ENCODE assay signal across 25 cellular contexts in the genomic region with DNA sequence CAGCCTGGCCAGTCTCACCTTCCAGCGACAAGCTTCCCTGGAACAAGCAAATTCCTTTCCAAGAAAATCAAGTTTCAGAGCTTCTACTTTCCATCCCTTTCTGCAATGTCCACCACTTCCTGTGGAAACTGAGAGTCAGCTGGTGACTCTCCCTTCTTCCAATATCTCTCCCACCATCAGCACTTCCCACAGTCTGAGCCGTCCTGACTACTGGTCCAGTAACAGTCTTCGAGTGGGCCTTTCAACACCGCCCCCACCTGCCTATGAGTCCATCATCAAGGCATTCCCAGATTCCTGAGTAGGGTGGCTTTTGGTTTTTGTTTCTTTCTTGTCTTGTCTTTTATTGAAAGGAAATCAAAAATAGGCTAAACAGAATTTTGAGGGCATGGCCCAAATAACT. TPM values are rescaled to one million over a fixed set of nuclear protein-coding genes. Genes with fewer than 3 reads are reported as not detected.
"Had no signal": no experiment of that assay in that cellular context is flagged by ENCODE, and none has a peak within 500 bp of the region (broad histone marks: within the 10 kb centered on the region; RNA-seq: fewer than 3 reads in every experiment).

No MANE protein-coding gene starts in this region.

- H3K4me3 ChIP-seq: body of pancreas, gastrocnemius medialis, left lung, right atrium auricular region, tibial nerve, vagina had no signal

- H3K4me1 ChIP-seq: body of pancreas, gastrocnemius medialis, left lung, right atrium auricular region, tibial nerve, vagina had no signal

- H3K36me3 ChIP-seq: gastrocnemius medialis, left lung, right atrium auricular region, tibial nerve, vagina had no signal

- H3K9me3 ChIP-seq: body of pancreas, gastrocnemius medialis, left lung, right atrium auricular region, tibial nerve, vagina had no signal

- DNase-seq: activated B cell treated with CpG ODN at 0.5 μM for 24 hours; activated CD4-positive, alpha-beta T cell treated with anti-CD3 and anti-CD28 coated beads for 48 hours; activated CD8-positive, alpha-beta T cell treated with anti-CD3 and anti-CD28 coated beads for 36 hours; activated naive CD4-positive, alpha-beta T cell; activated naive CD8-positive, alpha-beta T cell treated with anti-CD3 and anti-CD28 coated beads, Interleukin-2, amount 10 ng/mL, durations not matched to agents 7 days and 5 days; activated T-cell treated with anti-CD3 and anti-CD28 coated beads, Interleukin-2, amount 50 U/mL, for 1 hour; amygdala; body of pancreas; caudate nucleus; effector memory CD8-positive, alpha-beta T cell; gastrocnemius medialis; head of caudate nucleus; kidney; left lung; midbrain; nucleus accumbens; posterior cingulate gyrus; stimulated activated CD4-positive, alpha-beta T cell treated with anti-CD3 and anti-CD28 coated beads, Interleukin-2, amount 100 ng/mL, for 48 hours had no signal

- H3K27ac ChIP-seq: body of pancreas, gastrocnemius medialis, left lung, right atrium auricular region, tibial nerve, vagina had no signal

- ATAC-seq: activated CD8-positive, alpha-beta T cell treated with anti-CD3 and anti-CD28 coated beads for 36 hours; activated T-helper 17 cell treated with anti-CD3 and anti-CD28 coated beads, Interleukin-2, amount 50 U/mL, for 72 hours; body of pancreas; effector memory CD8-positive, alpha-beta T cell; gastrocnemius medialis; left lung had no signal

- H3K27me3 ChIP-seq: body of pancreas, gastrocnemius medialis, left lung, right atrium auricular region, tibial nerve, vagina had no signal

RNA-seq across cellular contexts. Expression of a gene that starts 24.3 kb away (rescaled TPM):
- total RNA-seq: activated B cell treated with CpG ODN at 0.5 μM for 24 hours; activated CD8-positive, alpha-beta T cell treated with anti-CD3 and anti-CD28 coated beads for 36 hours; activated naive CD8-positive, alpha-beta T cell treated with anti-CD3 and anti-CD28 coated beads, Interleukin-2, amount 10 ng/mL, durations not matched to agents 7 days and 5 days; activated T-helper 17 cell treated with anti-CD3 and anti-CD28 coated beads, Interleukin-2, amount 50 U/mL, for 72 hours; epithelial cell of proximal tubule; T-helper 2 cell treated with Interferon-gamma antibody and Interleukin-4, amounts not matched to agents 100 ng/mL and 5 ng/mL, for 36 hours had no signal

RNA-seq across cellular contexts. Expression of a gene that starts 28.6 kb away (rescaled TPM):
- total RNA-seq: activated B cell treated with CpG ODN at 0.5 μM for 24 hours; activated CD8-positive, alpha-beta T cell treated with anti-CD3 and anti-CD28 coated beads for 36 hours; activated naive CD8-positive, alpha-beta T cell treated with anti-CD3 and anti-CD28 coated beads, Interleukin-2, amount 10 ng/mL, durations not matched to agents 7 days and 5 days; activated T-helper 17 cell treated with anti-CD3 and anti-CD28 coated beads, Interleukin-2, amount 50 U/mL, for 72 hours; epithelial cell of proximal tubule; skeletal muscle tissue; T-helper 2 cell treated with Interferon-gamma antibody and Interleukin-4, amounts not matched to agents 100 ng/mL and 5 ng/mL, for 36 hours had no signal
